Comparison of ENCODE assay signal across 17 cellular contexts in genomic region chr4:74635490-74636123, GRCh38.
"Had no signal": no experiment of that assay in that cellular context is flagged by ENCODE, and none has a peak within 500 bp of the region (broad histone marks: within the 10 kb centered on the region; RNA-seq: fewer than 3 reads in every experiment).

No MANE protein-coding gene starts in this region.

- H3K36me3 ChIP-seq: adrenal gland, ascending aorta, tibial artery had no signal

- H3K27ac ChIP-seq: adrenal gland, ascending aorta, coronary artery, tibial artery had no signal

- H3K4me3 ChIP-seq: adrenal gland, ascending aorta, coronary artery, tibial artery had no signal

- H3K9me3 ChIP-seq: adrenal gland, ascending aorta, tibial artery had no signal

- H3K4me1 ChIP-seq: adrenal gland had no signal

- H3K27me3 ChIP-seq: adrenal gland, ascending aorta, tibial artery had no signal

- ATAC-seq: left ventricle myocardium superior; natural killer cell treated with Interleukin-12 subunit alpha and Interleukin-12 subunit beta and Interleukin-15 and Interleukin-18, amount 100 ng/mL, for 72 hours; stimulated activated naive CD8-positive, alpha-beta T cell treated with anti-CD3 and anti-CD28 coated beads, Interleukin-15, amount 100 ng/mL, for 72 hours had no signal

- DNase-seq: activated CD4-positive, alpha-beta T cell treated with anti-CD3 and anti-CD28 coated beads for 1 hour; activated naive CD4-positive, alpha-beta T cell; activated T-cell treated with anti-CD3 and anti-CD28 coated beads, Interleukin-2, amount 50 U/mL, for 1 hour; adrenal gland; cerebellar nuclear complex; endodermal cell; foreskin melanocyte; kidney glomerular epithelial cell; left ventricle myocardium superior; midbrain; stimulated activated CD4-positive, alpha-beta T cell treated with anti-CD3 and anti-CD28 coated beads, Interleukin-1b, Interleukin-23, amount 100 ng/mL, for 48 hours; stimulated activated naive CD8-positive, alpha-beta T cell treated with anti-CD3 and anti-CD28 coated beads, Interleukin-15, amount 100 ng/mL, for 72 hours; T-helper 9 cell; tibial artery had no signal
